In the genomic region with DNA sequence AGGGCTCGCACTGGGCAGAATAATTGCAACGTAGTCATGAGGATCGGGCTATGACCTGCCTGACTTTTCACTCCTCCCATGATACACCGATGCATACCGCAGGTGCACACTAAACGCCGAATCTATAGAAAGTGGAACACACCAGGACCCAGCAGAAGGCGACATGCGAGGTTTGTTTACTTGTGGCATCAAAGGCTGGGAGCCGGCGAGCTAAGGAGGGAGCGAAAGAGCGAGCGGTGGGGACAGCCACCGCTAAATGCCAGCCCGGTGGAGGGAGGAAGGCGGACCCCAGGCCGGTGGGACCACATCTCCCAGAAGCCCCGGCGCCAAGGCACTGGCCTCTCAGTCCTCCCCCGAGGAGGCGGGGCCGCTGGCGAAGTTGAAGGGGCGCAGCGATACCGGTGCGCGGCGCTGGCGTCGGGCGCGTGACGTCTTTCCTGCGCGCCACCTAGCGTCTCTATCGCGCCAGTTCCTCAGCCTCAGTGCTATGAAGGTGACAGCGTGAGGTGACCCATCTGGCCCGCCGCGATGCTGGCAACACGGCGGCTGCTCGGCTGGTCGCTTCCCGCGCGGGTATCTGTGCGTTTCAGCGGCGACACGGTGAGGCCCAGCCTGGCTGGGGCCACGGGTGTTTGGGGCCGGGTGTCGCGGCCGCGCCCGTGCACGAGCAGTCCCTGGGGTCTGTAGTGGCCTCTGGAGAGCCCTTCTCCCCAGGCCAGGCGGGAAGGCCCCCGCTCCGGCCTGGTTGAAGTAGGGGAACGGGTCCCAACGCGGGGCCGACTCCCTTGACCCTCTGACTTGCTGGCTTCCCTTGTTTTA, we compare ENCODE assay signal across 8 cellular contexts. TPM values are rescaled to one million over a fixed set of nuclear protein-coding genes. Genes with fewer than 3 reads are reported as not detected.
DNase-seq lines count a peak whose midpoint lies in the region; ATAC-seq and TF ChIP-seq lines count a peak whose summit lies in the region.

A gene (plus strand): TSS at position 460 of the 819 bp plus-strand sequence. CDS start 69 bp downstream, at position 529.

- CTCF ChIA-PET in RWPE1 (lab: Yijun Ruan, JAX): no interaction called here

- H3K36me3 ChIP-seq in GM23338 (ENCODE audit: insufficient read depth): no peaks in the 10 kb centered on the region

- H3K9me3 Mint-ChIP-seq in GM23338: peaks cover 4% of the 10 kb centered on the region; the same call in 2 of the 3 replicates
- no peaks in the 10 kb centered on the region for H3K9me3 Mint-ChIP-seq in activated T-helper 2 cell treated with anti-CD3 and anti-CD28 coated beads, Interferon-gamma antibody, Interleukin-2, Interleukin-4, amounts not matched to agents 10 μg/mL and 5 μg/mL and 100 μg/mL, durations not matched to agents 14 hours and 24 hours and 36 hours
- peaks cover 3% of the 10 kb centered on the region for H3K9me3 Mint-ChIP-seq in nephron
- H3K9me3 Mint-ChIP-seq in stimulated activated naive CD8-positive, alpha-beta T cell treated with anti-CD3 and anti-CD28 coated beads, Interleukin-15, Interleukin-2, amounts not matched to agents 100 ng/mL and 50 ng/mL, for 24 hours: no peaks in the 10 kb centered on the region

- H3K27ac Mint-ChIP-seq in GM23338: peak within 1 kb of the TSS; percentile 74
- peak within 1 kb of the TSS; percentile 90 for H3K27ac Mint-ChIP-seq in activated T-helper 2 cell treated with anti-CD3 and anti-CD28 coated beads, Interferon-gamma antibody, Interleukin-2, Interleukin-4, amounts not matched to agents 10 μg/mL and 5 μg/mL and 100 μg/mL, durations not matched to agents 14 hours and 24 hours and 36 hours
- H3K27ac Mint-ChIP-seq in nephron: peak within 1 kb of the TSS in 2 of 3 experiments; percentile 80 to 84
- peak within 1 kb of the TSS; percentile 91 for H3K27ac Mint-ChIP-seq in stimulated activated naive CD8-positive, alpha-beta T cell treated with anti-CD3 and anti-CD28 coated beads, Interleukin-15, Interleukin-2, amounts not matched to agents 100 ng/mL and 50 ng/mL, for 24 hours

- H3K4me1 Mint-ChIP-seq in GM23338 (peaks cover 21% of the 10 kb centered on the region), nephron (peaks cover 6% of the 10 kb centered on the region)
- H3K4me1 Mint-ChIP-seq in activated T-helper 2 cell treated with anti-CD3 and anti-CD28 coated beads, Interferon-gamma antibody, Interleukin-2, Interleukin-4, amounts not matched to agents 10 μg/mL and 5 μg/mL and 100 μg/mL, durations not matched to agents 14 hours and 24 hours and 36 hours (ENCODE audit: low read depth): peaks cover 10% of the 10 kb centered on the region
- H3K4me1 Mint-ChIP-seq in stimulated activated naive CD8-positive, alpha-beta T cell treated with anti-CD3 and anti-CD28 coated beads, Interleukin-15, Interleukin-2, amounts not matched to agents 100 ng/mL and 50 ng/mL, for 24 hours (ENCODE audit: low read depth): peaks cover 21% of the 10 kb centered on the region

- peaks cover 1% of the 10 kb centered on the region for H3K27me3 Mint-ChIP-seq in GM23338 (ENCODE audit: insufficient read depth, low read depth, poor library complexity)
- H3K27me3 Mint-ChIP-seq in activated T-helper 2 cell treated with anti-CD3 and anti-CD28 coated beads, Interferon-gamma antibody, Interleukin-2, Interleukin-4, amounts not matched to agents 10 μg/mL and 5 μg/mL and 100 μg/mL, durations not matched to agents 14 hours and 24 hours and 36 hours (ENCODE audit: low read depth): peaks cover 9% of the 10 kb centered on the region
- peaks cover 8% of the 10 kb centered on the region for H3K27me3 Mint-ChIP-seq in nephron (ENCODE audit: low read depth)
- peaks cover 4% of the 10 kb centered on the region for H3K27me3 Mint-ChIP-seq in stimulated activated naive CD8-positive, alpha-beta T cell treated with anti-CD3 and anti-CD28 coated beads, Interleukin-15, Interleukin-2, amounts not matched to agents 100 ng/mL and 50 ng/mL, for 24 hours

- ATAC-seq in GM23338: peak; percentile 95

- no peaks in the 10 kb centered on the region for H4K20me1 ChIP-seq in GM23338 (replicated peaks; ENCODE audit: insufficient read depth)

- POLR2A ChIA-PET in RWPE1 (lab: Yijun Ruan, JAX; ENCODE audit: low non-redundant PET): interaction anchor here (0.8 to 1.5 kb wide), 2 partner anchors 23 to 24 kb away, joined by 3 read pairs; a partner anchor contains a TSS

- intact Hi-C loops in activated T-helper 2 cell treated with anti-CD3 and anti-CD28 coated beads, Interferon-gamma antibody, Interleukin-2, Interleukin-4, amounts not matched to agents 10 μg/mL and 5 μg/mL and 100 μg/mL, durations not matched to agents 14 hours and 24 hours and 36 hours (cut with micrococcal nuclease): loop anchor here (2.0 to 5.0 kb wide), 4 partner anchors 22 to 204 kb away; a partner anchor contains a TSS

- TF ChIP-seq CTCF in GM23338 (conservative IDR thresholded peaks at IDR 0.05; ENCODE audit: low read depth in 2 of 2): peak; percentile 10 to 47; a peak in 3 of 4 replicates
- TF ChIP-seq CTCF in LNCaP clone FGC (IDR thresholded peaks at IDR 0.05; ENCODE audit: control insufficient read depth, extremely low read depth, insufficient read depth): peak; percentile 77
- TF ChIP-seq CTCF in RWPE1 (conservative IDR thresholded peaks at IDR 0.05; ENCODE audit: low read depth): peak; percentile 44
- no peak for TF ChIP-seq CTCF in fibroblast of mammary gland (conservative IDR thresholded peaks at IDR 0.05; ENCODE audit: control insufficient read depth, insufficient read depth, low read depth, low read length)
- peak in 2 of 3 experiments; percentile 32 to 59 for TF ChIP-seq CTCF in nephron (IDR thresholded peaks at IDR 0.05; ENCODE audit: unreplicated experiment in 3 of 3)

- H3K4me1 ChIP-seq in GM23338 (ENCODE audit: insufficient read depth): peaks cover 27% of the 10 kb centered on the region

- peak within 1 kb of the TSS; percentile 96 for H3K4me2 ChIP-seq in GM23338

- 0 out of 2 replicates have a peak, but pooled peaks cover 6% of the 10 kb centered on the region for H3F3A ChIP-seq in GM23338 (replicated peaks; ENCODE audit: low read depth)

- H3K36me3 Mint-ChIP-seq in GM23338 (ENCODE audit: low read depth) (peaks cover 22% of the 10 kb centered on the region), nephron (ENCODE audit: low read depth) (peaks cover 13% of the 10 kb centered on the region)
- peaks cover 23% of the 10 kb centered on the region for H3K36me3 Mint-ChIP-seq in activated T-helper 2 cell treated with anti-CD3 and anti-CD28 coated beads, Interferon-gamma antibody, Interleukin-2, Interleukin-4, amounts not matched to agents 10 μg/mL and 5 μg/mL and 100 μg/mL, durations not matched to agents 14 hours and 24 hours and 36 hours (ENCODE audit: low read depth)
- peaks cover 23% of the 10 kb centered on the region for H3K36me3 Mint-ChIP-seq in stimulated activated naive CD8-positive, alpha-beta T cell treated with anti-CD3 and anti-CD28 coated beads, Interleukin-15, Interleukin-2, amounts not matched to agents 100 ng/mL and 50 ng/mL, for 24 hours (ENCODE audit: low read depth)

- H3K4me3 Mint-ChIP-seq in GM23338 (peak within 1 kb of the TSS; percentile 91), nephron (peak within 1 kb of the TSS; percentile 90 to 95 (median 93))
- H3K4me3 Mint-ChIP-seq in activated T-helper 2 cell treated with anti-CD3 and anti-CD28 coated beads, Interferon-gamma antibody, Interleukin-2, Interleukin-4, amounts not matched to agents 10 μg/mL and 5 μg/mL and 100 μg/mL, durations not matched to agents 14 hours and 24 hours and 36 hours (ENCODE audit: low read depth): peak within 1 kb of the TSS; percentile 88
- peak within 1 kb of the TSS; percentile 96 for H3K4me3 Mint-ChIP-seq in stimulated activated naive CD8-positive, alpha-beta T cell treated with anti-CD3 and anti-CD28 coated beads, Interleukin-15, Interleukin-2, amounts not matched to agents 100 ng/mL and 50 ng/mL, for 24 hours

- peak; percentile 93 for DNase-seq in EL
- DNase-seq in GM23338 (ENCODE audit: low spot score): peak; percentile 99
- DNase-seq in LNCaP clone FGC (ENCODE audit: low read depth): peak; percentile 73
- DNase-seq in RWPE1 (ENCODE audit: low spot score): peak; percentile 81
- DNase-seq in activated T-helper 2 cell treated with anti-CD3 and anti-CD28 coated beads, Interferon-gamma antibody, Interleukin-2, Interleukin-4, amounts not matched to agents 10 μg/mL and 5 μg/mL and 100 μg/mL, durations not matched to agents 14 hours and 24 hours and 36 hours (ENCODE audit: low spot score): peak; percentile 95
- DNase-seq in fibroblast of mammary gland (ENCODE audit: low read depth): peak; percentile 86

- H3K9me2 ChIP-seq in GM23338 (ENCODE audit: insufficient read depth): no peaks in the 10 kb centered on the region

- H2AFZ ChIP-seq in GM23338: peak within 1 kb of the TSS; percentile 72; the same call in 1 of the 2 replicates

- no peaks in the 10 kb centered on the region for H3K27me3 ChIP-seq in GM23338 (ENCODE audit: insufficient read depth)

- no peak within 1 kb of the TSS for H3K27ac ChIP-seq in GM23338 (ENCODE audit: low read depth)
- H3K27ac ChIP-seq in RWPE1: peak within 1 kb of the TSS; percentile 74

- peaks cover 9% of the 10 kb centered on the region; the same call in 1 of the 2 replicates for H3K79me2 ChIP-seq in GM23338 (replicated peaks; ENCODE audit: insufficient read depth)

- peak within 1 kb of the TSS; percentile 97 for H3K4me3 ChIP-seq in GM23338
- H3K4me3 ChIP-seq in LNCaP clone FGC (ENCODE audit: low read depth, low read length): peak within 1 kb of the TSS; percentile 100
- H3K4me3 ChIP-seq in fibroblast of mammary gland (ENCODE audit: control insufficient read depth, low read depth, low read length): peak within 1 kb of the TSS; percentile 93

TF ChIP-seq in GM23338, 12 proteins besides CTCF, POLR2A, EP300 and RAD21 (continues in another document):
- no peak for TF ChIP-seq JUNB (IDR thresholded peaks at IDR 0.05; ENCODE audit: unreplicated experiment)
- no peak for TF ChIP-seq STAT1 (IDR thresholded peaks at IDR 0.05; ENCODE audit: unreplicated experiment)
- TF ChIP-seq CREB1 (CRISPR knock-in tag; IDR thresholded peaks at IDR 0.05; ENCODE audit: low read depth): peak; percentile 98
- TF ChIP-seq EZH2 (IDR thresholded peaks at IDR 0.05; ENCODE audit: low read depth, unreplicated experiment): no peak
- TF ChIP-seq, protein P1, sequence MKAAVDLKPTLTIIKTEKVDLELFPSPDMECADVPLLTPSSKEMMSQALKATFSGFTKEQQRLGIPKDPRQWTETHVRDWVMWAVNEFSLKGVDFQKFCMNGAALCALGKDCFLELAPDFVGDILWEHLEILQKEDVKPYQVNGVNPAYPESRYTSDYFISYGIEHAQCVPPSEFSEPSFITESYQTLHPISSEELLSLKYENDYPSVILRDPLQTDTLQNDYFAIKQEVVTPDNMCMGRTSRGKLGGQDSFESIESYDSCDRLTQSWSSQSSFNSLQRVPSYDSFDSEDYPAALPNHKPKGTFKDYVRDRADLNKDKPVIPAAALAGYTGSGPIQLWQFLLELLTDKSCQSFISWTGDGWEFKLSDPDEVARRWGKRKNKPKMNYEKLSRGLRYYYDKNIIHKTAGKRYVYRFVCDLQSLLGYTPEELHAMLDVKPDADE (IDR thresholded peaks at IDR 0.05): peak; percentile 87

RNA-seq across cellular contexts. Expression of the gene that starts here (rescaled TPM):
- total RNA-seq in GM23338 (2014; rRNA removed; shearing (Covaris generic)): 202 and 241 TPM in 2 replicates
- 98.6 and 104 TPM in 2 replicates for polyA plus RNA-seq in GM23338 (2016; fragmentation: Nextera tagmentation; extraction: Ambion mirVana)
- 237 and 242 TPM in 2 replicates for total RNA-seq in activated T-helper 2 cell treated with anti-CD3 and anti-CD28 coated beads, Interferon-gamma antibody, Interleukin-2, Interleukin-4, amounts not matched to agents 10 μg/mL and 5 μg/mL and 100 μg/mL, durations not matched to agents 14 hours and 24 hours and 36 hours
